12 cellular contexts compared by ENCODE assay signal in genomic region chr6:148288566-148288965, GRCh38. TPM values are rescaled to one million over a fixed set of nuclear protein-coding genes. Genes with fewer than 3 reads are reported as not detected.
"Had no signal": no experiment of that assay in that cellular context is flagged by ENCODE, and none has a peak within 500 bp of the region (broad histone marks: within the 10 kb centered on the region; RNA-seq: fewer than 3 reads in every experiment).

No MANE protein-coding gene starts in this region.

- H3K4me3 Mint-ChIP-seq: activated naive CD4-positive, alpha-beta T cell treated with anti-CD3 and anti-CD28 coated beads for 36 hours; activated T-helper 17 cell treated with anti-CD3 and anti-CD28 coated beads, Interleukin-2, amount 50 U/mL, for 72 hours; central memory CD8-positive, alpha-beta T cell; immature natural killer cell; neural crest cell; T-helper 1 cell treated with Interleukin-12 subunit alpha and Interleukin-12 subunit beta and Interleukin-4 antibody, amounts not matched to agents 30 μg/mL and 1 μg/mL, for 36 hours had no signal

- H2AFZ ChIP-seq: parathyroid adenoma had no signal

- ATAC-seq: activated T-helper 17 cell treated with anti-CD3 and anti-CD28 coated beads, Interleukin-2, amount 50 U/mL, for 72 hours had no signal

- H3K9me3 Mint-ChIP-seq: activated naive CD4-positive, alpha-beta T cell treated with anti-CD3 and anti-CD28 coated beads for 36 hours; activated T-helper 17 cell treated with anti-CD3 and anti-CD28 coated beads, Interleukin-2, amount 50 U/mL, for 72 hours; central memory CD8-positive, alpha-beta T cell; immature natural killer cell; neural crest cell; T-helper 1 cell treated with Interleukin-12 subunit alpha and Interleukin-12 subunit beta and Interleukin-4 antibody, amounts not matched to agents 30 μg/mL and 1 μg/mL, for 36 hours had no signal

- H3K27ac Mint-ChIP-seq: activated naive CD4-positive, alpha-beta T cell treated with anti-CD3 and anti-CD28 coated beads for 36 hours; activated T-helper 17 cell treated with anti-CD3 and anti-CD28 coated beads, Interleukin-2, amount 50 U/mL, for 72 hours; immature natural killer cell; T-helper 1 cell treated with Interleukin-12 subunit alpha and Interleukin-12 subunit beta and Interleukin-4 antibody, amounts not matched to agents 30 μg/mL and 1 μg/mL, for 36 hours had no signal

- H3K27me3 ChIP-seq: tibial artery had no signal

- H3K27me3 Mint-ChIP-seq: central memory CD8-positive, alpha-beta T cell had no signal

- H3K9me3 ChIP-seq: tibial artery had no signal

- H3K36me3 ChIP-seq: tibial artery had no signal

- H3K4me1 Mint-ChIP-seq: activated T-helper 17 cell treated with anti-CD3 and anti-CD28 coated beads, Interleukin-2, amount 50 U/mL, for 72 hours; central memory CD8-positive, alpha-beta T cell; immature natural killer cell had no signal

- H3K4me3 ChIP-seq: SK-N-MC, skin epidermis, tibial artery had no signal

- H3K36me3 Mint-ChIP-seq: immature natural killer cell had no signal

- H3K4me1 ChIP-seq: parathyroid adenoma had no signal

- H3K9ac ChIP-seq: parathyroid adenoma had no signal

- H3K27ac ChIP-seq: parathyroid adenoma, SK-N-MC, skin epidermis, tibial artery had no signal

- H3K79me2 ChIP-seq: parathyroid adenoma had no signal

- DNase-seq: activated CD4-positive, alpha-beta T cell treated with anti-CD3 and anti-CD28 coated beads, Interleukin-2, amount 50 U/mL, for 1 hour; activated naive CD4-positive, alpha-beta T cell treated with anti-CD3 and anti-CD28 coated beads for 36 hours; activated T-cell treated with anti-CD3 and anti-CD28 coated beads for 4 hours; immature natural killer cell; tibial artery had no signal

RNA-seq across cellular contexts. Expression of gene SASH1, which starts 54.1 kb away (rescaled TPM):
- total RNA-seq: activated naive CD4-positive, alpha-beta T cell treated with anti-CD3 and anti-CD28 coated beads for 36 hours had no signal
- polyA plus RNA-seq: immature natural killer cell had no signal
